Comparison of ENCODE assay signal across 9 cellular contexts in the genomic region with DNA sequence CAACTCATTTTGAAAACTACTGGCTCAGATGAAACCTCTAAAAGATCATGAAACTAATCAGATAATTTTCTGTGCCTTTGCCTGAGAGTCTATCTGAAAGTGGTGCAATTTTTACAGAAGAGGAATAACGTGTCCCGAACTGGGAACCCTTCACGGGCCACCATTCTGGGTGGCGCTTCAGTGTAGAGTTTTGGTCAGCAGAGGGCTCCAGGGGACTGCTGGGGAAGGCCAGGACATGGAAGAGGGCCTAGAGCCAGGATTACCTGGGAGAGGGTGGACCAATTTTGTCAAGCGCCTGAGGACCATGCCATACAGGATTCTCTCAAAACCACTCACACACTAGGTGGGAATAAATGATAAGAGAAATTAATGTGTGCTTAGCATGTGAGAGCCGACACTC. TPM values are rescaled to one million over a fixed set of nuclear protein-coding genes. Genes with fewer than 3 reads are reported as not detected.
DNase-seq lines count a peak whose midpoint lies in the region; ATAC-seq and TF ChIP-seq lines count a peak whose summit lies in the region.
"Had no signal": no experiment of that assay in that cellular context is flagged by ENCODE, and none has a peak within 500 bp of the region (broad histone marks: within the 10 kb centered on the region; RNA-seq: fewer than 3 reads in every experiment).

No MANE protein-coding gene starts in this region.

- no peak overlapping the region for H2BK15ac ChIP-seq in H9 (ENCODE audit: low read depth, low read length)

- ATAC-seq in sciatic nerve (no peak), GM18520 (IDR thresholded peaks at IDR 0.05; ENCODE audit: unreplicated experiment) (no peak)
- ATAC-seq: activated CD8-positive, alpha-beta T cell treated with anti-CD3 and anti-CD28 coated beads for 36 hours had no signal

- no peak overlapping the region for H4K8ac ChIP-seq in H9 (replicated peaks; ENCODE audit: insufficient read length, low read depth, low read length)

- H3K79me1 ChIP-seq in H9 (ENCODE audit: insufficient read depth, low read depth, low read length, poor library complexity, severe bottlenecking) = no peaks in the 10 kb centered on the region

- peaks cover 3 to 6% of the 10 kb centered on the region in 2 experiments; a peak in 2 of 4 replicates for H3K4me1 Mint-ChIP-seq in H9
- H3K4me1 Mint-ChIP-seq: central memory CD8-positive, alpha-beta T cell had no signal

- no peak overlapping the region for H3T11ph ChIP-seq in H9 (ENCODE audit: low read length)

- no peaks in the 10 kb centered on the region for H3K36me3 Mint-ChIP-seq in H9 (ENCODE audit: insufficient read depth in 1 of 3, low read depth in 3 of 3)

- no peak overlapping the region for H2BK120ac ChIP-seq in H9 (ENCODE audit: low read depth, low read length, poor library complexity, severe bottlenecking)

- no peaks in the 10 kb centered on the region for H3K4me1 ChIP-seq in H9 (ENCODE audit: insufficient read depth, low read length)

- H2BK20ac ChIP-seq in H9 (ENCODE audit: low read depth, low read length, poor library complexity, severe bottlenecking) = no peak overlapping the region

- H3K9ac ChIP-seq in H9 (ENCODE audit: extremely low read depth, insufficient read length, low read length) = no peak overlapping the region

- H3K23ac ChIP-seq in H9 (ENCODE audit: insufficient read length, low read depth, low read length) = no peak overlapping the region

- no peaks in the 10 kb centered on the region for H3K27me3 ChIP-seq in H9 (ENCODE audit: insufficient read depth, low read length)

- H3K79me2 ChIP-seq in H9 (ENCODE audit: insufficient read depth, low read length) = no peaks in the 10 kb centered on the region

- WGBS in H9 (ENCODE audit: extremely low coverage, insufficient read length, low lambda C conversion rate) = no CpG with 5 or more reads among the region's 6 CpGs

- TF ChIP-seq CTCF in H9 (conservative IDR thresholded peaks at IDR 0.05) (peak; percentile 82), foreskin fibroblast (IDR thresholded peaks at IDR 0.05; ENCODE audit: low read depth, low read length) (peak; percentile 45), retinal pigment epithelial cell (conservative IDR thresholded peaks at IDR 0.05; ENCODE audit: low read depth, low read length) (peak; percentile 57)

- H4K5ac ChIP-seq in H9 (ENCODE audit: insufficient read length, low read depth, low read length) = no peak overlapping the region

- no peak overlapping the region for H3K4me3 ChIP-seq in foreskin fibroblast (ENCODE audit: low read depth in 1 of 2, low read length in 2 of 2)
- no peak overlapping the region for H3K4me3 ChIP-seq in retinal pigment epithelial cell (ENCODE audit: low read length)

- H3K56ac ChIP-seq in H9 (ENCODE audit: insufficient read length, low read depth, low read length) = no peak overlapping the region

- H3K4ac ChIP-seq in H9 (ENCODE audit: low read depth, low read length) = no peak overlapping the region

- H2AFZ ChIP-seq in H9 (ENCODE audit: low read length) = no peak overlapping the region

- no peak overlapping the region for H2BK12ac ChIP-seq in H9 (ENCODE audit: insufficient read length, low read depth, low read length)

- no peaks in the 10 kb centered on the region for H4K20me1 ChIP-seq in H9 (ENCODE audit: control insufficient read depth, insufficient read depth, insufficient read length)

- no peak overlapping the region for H3K27ac Mint-ChIP-seq in H9
- H3K27ac Mint-ChIP-seq: activated CD8-positive, alpha-beta T cell treated with anti-CD3 and anti-CD28 coated beads for 36 hours had no signal

- no peak overlapping the region for H3K4me2 ChIP-seq in H9 (ENCODE audit: insufficient read depth, insufficient read length, low read length)

- intact Hi-C loops in sciatic nerve (cut with DNase I) = no loop called here

- DNase-seq in H9 (peak; percentile 63), SK-N-DZ (ENCODE audit: low spot score) (peak; percentile 29), foreskin fibroblast (peak in 1 of 2 donors; percentile 40), retinal pigment epithelial cell (ENCODE audit: low read depth) (no peak), NCI-H2196 treated with DMSO at 0.1 percent for 48 hours (lab: John Stamatoyannopoulos, UW; ENCODE audit: unreplicated experiment) (no peak), sciatic nerve (ENCODE audit: low spot score) (no peak)
- DNase-seq: activated CD8-positive, alpha-beta T cell treated with anti-CD3 and anti-CD28 coated beads for 36 hours had no signal

- H3K27ac ChIP-seq in H9 (ENCODE audit: insufficient read length, low read depth, low read length) = no peak overlapping the region

- H3K27me3 Mint-ChIP-seq in H9 (ENCODE audit: low read depth) = peaks cover 49% of the 10 kb centered on the region

- no peak overlapping the region for H2AK5ac ChIP-seq in H9 (ENCODE audit: insufficient read length, low read length)

- no peak overlapping the region for H3K14ac ChIP-seq in H9 (ENCODE audit: insufficient read depth, low read length)

- H3K4me3 Mint-ChIP-seq in H9 = no peak overlapping the region
- H3K4me3 Mint-ChIP-seq: activated CD8-positive, alpha-beta T cell treated with anti-CD3 and anti-CD28 coated beads for 36 hours; central memory CD8-positive, alpha-beta T cell had no signal

- no peaks in the 10 kb centered on the region for H3K9me3 Mint-ChIP-seq in H9
- H3K9me3 Mint-ChIP-seq: activated CD8-positive, alpha-beta T cell treated with anti-CD3 and anti-CD28 coated beads for 36 hours; central memory CD8-positive, alpha-beta T cell had no signal

- H3K9me3 ChIP-seq in H9 (ENCODE audit: control insufficient read depth, low read depth, low read length) = no peaks in the 10 kb centered on the region

- H3K23me2 ChIP-seq in H9 (ENCODE audit: insufficient read length, low read depth, low read length, poor library complexity, severe bottlenecking) = no peaks in the 10 kb centered on the region

- no peak overlapping the region for H2BK5ac ChIP-seq in H9 (ENCODE audit: insufficient read length, low read length)

- H3K18ac ChIP-seq in H9 (ENCODE audit: insufficient read length, low read depth, low read length) = no peak overlapping the region

- H4K91ac ChIP-seq in H9 (ENCODE audit: insufficient read length, low read depth, low read length) = no peak overlapping the region

RNA-seq across cellular contexts. Expression of a gene that starts 49.7 kb away (rescaled TPM):
- total RNA-seq in H9 (2021) = 41.9 and 44.3 TPM in 2 replicates
- polyA plus RNA-seq in SK-N-DZ (2014; cell fraction: cytosol; rRNA removed) = 4.4 and 7.2 TPM in 2 replicates
- polyA plus RNA-seq in SK-N-DZ (2014; cell fraction: nucleus; rRNA removed) = 7.9 and 11.3 TPM in 2 replicates
- 1.1 TPM for total RNA-seq in sciatic nerve
- total RNA-seq: activated CD8-positive, alpha-beta T cell treated with anti-CD3 and anti-CD28 coated beads for 36 hours had no signal

Comparison
In these comparisons a context has a peak if more than half of its experiments do, and no peak if none do; other contexts are left out.
1. DNase-seq: peak in H9 (single experiment) and SK-N-DZ (single experiment); none in retinal pigment epithelial cell (single experiment), NCI-H2196 treated with DMSO at 0.1 percent for 48 hours (single experiment) and sciatic nerve (single experiment).
2. RNA of a gene that starts 49.7 kb away (total RNA-seq): 41.9 to 44.3 TPM in H9; 1.1 TPM in sciatic nerve (single experiment); every median in the first group is over 10 times any median in the second.
3. Peak in every context shown above with its lines, with median percentiles within 50 percentile points of each other: CTCF ChIP-seq.